1 cellular context compared by ENCODE assay signal in the genomic region with DNA sequence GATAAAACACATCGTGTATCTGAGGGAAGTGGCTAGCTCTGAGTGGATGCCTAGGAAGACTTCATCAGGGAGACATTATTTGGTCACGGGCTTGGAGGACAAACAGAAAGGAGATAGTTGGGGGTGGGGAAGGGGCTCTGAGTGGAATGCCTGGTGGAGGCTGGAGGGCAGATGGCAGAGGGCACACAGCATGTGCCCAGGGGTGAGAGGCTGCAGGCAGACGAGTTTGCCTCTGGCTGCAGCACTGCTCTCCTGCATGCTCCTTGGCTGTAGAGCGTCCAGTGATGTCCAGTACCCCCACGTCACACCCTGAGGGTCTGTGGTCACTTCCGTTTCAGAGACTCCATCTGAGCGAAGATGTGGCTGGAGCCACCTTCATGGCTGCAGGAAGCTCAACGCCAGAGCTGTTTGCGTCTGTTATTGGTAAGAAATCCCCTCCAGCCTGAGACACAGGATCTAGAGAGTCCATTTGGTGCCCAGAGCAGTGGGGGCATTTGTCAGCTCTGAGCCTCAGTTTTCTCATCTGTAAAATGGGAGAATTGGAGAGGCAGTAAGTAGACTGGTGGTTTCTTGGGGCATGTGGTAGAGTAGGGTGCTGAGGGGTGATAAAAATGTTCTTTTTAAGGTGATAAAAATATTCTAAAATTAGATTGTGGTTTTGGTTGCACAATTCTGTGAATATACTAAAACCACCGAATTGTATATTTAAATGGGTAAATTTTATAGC.
TF ChIP-seq lines count a peak whose summit lies in the region.

No MANE protein-coding gene starts in this region.

TF ChIP-seq in WTC11, 78 proteins besides CTCF, POLR2A, EP300 and RAD21 (continued from another document):
- TF ChIP-seq, protein P1, sequence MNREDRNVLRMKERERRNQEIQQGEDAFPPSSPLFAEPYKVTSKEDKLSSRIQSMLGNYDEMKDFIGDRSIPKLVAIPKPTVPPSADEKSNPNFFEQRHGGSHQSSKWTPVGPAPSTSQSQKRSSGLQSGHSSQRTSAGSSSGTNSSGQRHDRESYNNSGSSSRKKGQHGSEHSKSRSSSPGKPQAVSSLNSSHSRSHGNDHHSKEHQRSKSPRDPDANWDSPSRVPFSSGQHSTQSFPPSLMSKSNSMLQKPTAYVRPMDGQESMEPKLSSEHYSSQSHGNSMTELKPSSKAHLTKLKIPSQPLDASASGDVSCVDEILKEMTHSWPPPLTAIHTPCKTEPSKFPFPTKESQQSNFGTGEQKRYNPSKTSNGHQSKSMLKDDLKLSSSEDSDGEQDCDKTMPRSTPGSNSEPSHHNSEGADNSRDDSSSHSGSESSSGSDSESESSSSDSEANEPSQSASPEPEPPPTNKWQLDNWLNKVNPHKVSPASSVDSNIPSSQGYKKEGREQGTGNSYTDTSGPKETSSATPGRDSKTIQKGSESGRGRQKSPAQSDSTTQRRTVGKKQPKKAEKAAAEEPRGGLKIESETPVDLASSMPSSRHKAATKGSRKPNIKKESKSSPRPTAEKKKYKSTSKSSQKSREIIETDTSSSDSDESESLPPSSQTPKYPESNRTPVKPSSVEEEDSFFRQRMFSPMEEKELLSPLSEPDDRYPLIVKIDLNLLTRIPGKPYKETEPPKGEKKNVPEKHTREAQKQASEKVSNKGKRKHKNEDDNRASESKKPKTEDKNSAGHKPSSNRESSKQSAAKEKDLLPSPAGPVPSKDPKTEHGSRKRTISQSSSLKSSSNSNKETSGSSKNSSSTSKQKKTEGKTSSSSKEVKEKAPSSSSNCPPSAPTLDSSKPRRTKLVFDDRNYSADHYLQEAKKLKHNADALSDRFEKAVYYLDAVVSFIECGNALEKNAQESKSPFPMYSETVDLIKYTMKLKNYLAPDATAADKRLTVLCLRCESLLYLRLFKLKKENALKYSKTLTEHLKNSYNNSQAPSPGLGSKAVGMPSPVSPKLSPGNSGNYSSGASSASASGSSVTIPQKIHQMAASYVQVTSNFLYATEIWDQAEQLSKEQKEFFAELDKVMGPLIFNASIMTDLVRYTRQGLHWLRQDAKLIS (CRISPR knock-in tag; IDR thresholded peaks at IDR 0.05; ENCODE audit: borderline replicate concordance), result no peak
- TF ChIP-seq, protein P2, sequence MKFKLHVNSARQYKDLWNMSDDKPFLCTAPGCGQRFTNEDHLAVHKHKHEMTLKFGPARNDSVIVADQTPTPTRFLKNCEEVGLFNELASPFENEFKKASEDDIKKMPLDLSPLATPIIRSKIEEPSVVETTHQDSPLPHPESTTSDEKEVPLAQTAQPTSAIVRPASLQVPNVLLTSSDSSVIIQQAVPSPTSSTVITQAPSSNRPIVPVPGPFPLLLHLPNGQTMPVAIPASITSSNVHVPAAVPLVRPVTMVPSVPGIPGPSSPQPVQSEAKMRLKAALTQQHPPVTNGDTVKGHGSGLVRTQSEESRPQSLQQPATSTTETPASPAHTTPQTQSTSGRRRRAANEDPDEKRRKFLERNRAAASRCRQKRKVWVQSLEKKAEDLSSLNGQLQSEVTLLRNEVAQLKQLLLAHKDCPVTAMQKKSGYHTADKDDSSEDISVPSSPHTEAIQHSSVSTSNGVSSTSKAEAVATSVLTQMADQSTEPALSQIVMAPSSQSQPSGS (CRISPR knock-in tag; IDR thresholded peaks at IDR 0.05; ENCODE audit: borderline replicate concordance, low read depth), result no peak
- TF ChIP-seq, protein P3, sequence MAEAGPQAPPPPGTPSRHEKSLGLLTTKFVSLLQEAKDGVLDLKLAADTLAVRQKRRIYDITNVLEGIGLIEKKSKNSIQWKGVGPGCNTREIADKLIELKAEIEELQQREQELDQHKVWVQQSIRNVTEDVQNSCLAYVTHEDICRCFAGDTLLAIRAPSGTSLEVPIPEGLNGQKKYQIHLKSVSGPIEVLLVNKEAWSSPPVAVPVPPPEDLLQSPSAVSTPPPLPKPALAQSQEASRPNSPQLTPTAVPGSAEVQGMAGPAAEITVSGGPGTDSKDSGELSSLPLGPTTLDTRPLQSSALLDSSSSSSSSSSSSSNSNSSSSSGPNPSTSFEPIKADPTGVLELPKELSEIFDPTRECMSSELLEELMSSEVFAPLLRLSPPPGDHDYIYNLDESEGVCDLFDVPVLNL (CRISPR knock-in tag; IDR thresholded peaks at IDR 0.05; ENCODE audit: borderline replicate concordance, low read depth), result no peak
- no peak for TF ChIP-seq JUN (CRISPR knock-in tag; IDR thresholded peaks at IDR 0.05)
- TF ChIP-seq, protein P4, sequence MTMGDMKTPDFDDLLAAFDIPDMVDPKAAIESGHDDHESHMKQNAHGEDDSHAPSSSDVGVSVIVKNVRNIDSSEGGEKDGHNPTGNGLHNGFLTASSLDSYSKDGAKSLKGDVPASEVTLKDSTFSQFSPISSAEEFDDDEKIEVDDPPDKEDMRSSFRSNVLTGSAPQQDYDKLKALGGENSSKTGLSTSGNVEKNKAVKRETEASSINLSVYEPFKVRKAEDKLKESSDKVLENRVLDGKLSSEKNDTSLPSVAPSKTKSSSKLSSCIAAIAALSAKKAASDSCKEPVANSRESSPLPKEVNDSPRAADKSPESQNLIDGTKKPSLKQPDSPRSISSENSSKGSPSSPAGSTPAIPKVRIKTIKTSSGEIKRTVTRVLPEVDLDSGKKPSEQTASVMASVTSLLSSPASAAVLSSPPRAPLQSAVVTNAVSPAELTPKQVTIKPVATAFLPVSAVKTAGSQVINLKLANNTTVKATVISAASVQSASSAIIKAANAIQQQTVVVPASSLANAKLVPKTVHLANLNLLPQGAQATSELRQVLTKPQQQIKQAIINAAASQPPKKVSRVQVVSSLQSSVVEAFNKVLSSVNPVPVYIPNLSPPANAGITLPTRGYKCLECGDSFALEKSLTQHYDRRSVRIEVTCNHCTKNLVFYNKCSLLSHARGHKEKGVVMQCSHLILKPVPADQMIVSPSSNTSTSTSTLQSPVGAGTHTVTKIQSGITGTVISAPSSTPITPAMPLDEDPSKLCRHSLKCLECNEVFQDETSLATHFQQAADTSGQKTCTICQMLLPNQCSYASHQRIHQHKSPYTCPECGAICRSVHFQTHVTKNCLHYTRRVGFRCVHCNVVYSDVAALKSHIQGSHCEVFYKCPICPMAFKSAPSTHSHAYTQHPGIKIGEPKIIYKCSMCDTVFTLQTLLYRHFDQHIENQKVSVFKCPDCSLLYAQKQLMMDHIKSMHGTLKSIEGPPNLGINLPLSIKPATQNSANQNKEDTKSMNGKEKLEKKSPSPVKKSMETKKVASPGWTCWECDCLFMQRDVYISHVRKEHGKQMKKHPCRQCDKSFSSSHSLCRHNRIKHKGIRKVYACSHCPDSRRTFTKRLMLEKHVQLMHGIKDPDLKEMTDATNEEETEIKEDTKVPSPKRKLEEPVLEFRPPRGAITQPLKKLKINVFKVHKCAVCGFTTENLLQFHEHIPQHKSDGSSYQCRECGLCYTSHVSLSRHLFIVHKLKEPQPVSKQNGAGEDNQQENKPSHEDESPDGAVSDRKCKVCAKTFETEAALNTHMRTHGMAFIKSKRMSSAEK (CRISPR knock-in tag; IDR thresholded peaks at IDR 0.05; ENCODE audit: borderline replicate concordance), result no peak
- no peak for TF ChIP-seq ZNF423 (CRISPR knock-in tag; IDR thresholded peaks at IDR 0.05)
- TF ChIP-seq, protein P5, sequence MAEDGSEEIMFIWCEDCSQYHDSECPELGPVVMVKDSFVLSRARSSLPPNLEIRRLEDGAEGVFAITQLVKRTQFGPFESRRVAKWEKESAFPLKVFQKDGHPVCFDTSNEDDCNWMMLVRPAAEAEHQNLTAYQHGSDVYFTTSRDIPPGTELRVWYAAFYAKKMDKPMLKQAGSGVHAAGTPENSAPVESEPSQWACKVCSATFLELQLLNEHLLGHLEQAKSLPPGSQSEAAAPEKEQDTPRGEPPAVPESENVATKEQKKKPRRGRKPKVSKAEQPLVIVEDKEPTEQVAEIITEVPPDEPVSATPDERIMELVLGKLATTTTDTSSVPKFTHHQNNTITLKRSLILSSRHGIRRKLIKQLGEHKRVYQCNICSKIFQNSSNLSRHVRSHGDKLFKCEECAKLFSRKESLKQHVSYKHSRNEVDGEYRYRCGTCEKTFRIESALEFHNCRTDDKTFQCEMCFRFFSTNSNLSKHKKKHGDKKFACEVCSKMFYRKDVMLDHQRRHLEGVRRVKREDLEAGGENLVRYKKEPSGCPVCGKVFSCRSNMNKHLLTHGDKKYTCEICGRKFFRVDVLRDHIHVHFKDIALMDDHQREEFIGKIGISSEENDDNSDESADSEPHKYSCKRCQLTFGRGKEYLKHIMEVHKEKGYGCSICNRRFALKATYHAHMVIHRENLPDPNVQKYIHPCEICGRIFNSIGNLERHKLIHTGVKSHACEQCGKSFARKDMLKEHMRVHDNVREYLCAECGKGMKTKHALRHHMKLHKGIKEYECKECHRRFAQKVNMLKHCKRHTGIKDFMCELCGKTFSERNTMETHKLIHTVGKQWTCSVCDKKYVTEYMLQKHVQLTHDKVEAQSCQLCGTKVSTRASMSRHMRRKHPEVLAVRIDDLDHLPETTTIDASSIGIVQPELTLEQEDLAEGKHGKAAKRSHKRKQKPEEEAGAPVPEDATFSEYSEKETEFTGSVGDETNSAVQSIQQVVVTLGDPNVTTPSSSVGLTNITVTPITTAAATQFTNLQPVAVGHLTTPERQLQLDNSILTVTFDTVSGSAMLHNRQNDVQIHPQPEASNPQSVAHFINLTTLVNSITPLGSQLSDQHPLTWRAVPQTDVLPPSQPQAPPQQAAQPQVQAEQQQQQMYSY (CRISPR knock-in tag; IDR thresholded peaks at IDR 0.05), result no peak
- no peak for TF ChIP-seq MYBL2 (CRISPR knock-in tag; IDR thresholded peaks at IDR 0.05)
- no peak for TF ChIP-seq OVOL2 (CRISPR knock-in tag; IDR thresholded peaks at IDR 0.05; ENCODE audit: borderline replicate concordance)
